1 cellular context compared by ENCODE assay signal in the genomic region with DNA sequence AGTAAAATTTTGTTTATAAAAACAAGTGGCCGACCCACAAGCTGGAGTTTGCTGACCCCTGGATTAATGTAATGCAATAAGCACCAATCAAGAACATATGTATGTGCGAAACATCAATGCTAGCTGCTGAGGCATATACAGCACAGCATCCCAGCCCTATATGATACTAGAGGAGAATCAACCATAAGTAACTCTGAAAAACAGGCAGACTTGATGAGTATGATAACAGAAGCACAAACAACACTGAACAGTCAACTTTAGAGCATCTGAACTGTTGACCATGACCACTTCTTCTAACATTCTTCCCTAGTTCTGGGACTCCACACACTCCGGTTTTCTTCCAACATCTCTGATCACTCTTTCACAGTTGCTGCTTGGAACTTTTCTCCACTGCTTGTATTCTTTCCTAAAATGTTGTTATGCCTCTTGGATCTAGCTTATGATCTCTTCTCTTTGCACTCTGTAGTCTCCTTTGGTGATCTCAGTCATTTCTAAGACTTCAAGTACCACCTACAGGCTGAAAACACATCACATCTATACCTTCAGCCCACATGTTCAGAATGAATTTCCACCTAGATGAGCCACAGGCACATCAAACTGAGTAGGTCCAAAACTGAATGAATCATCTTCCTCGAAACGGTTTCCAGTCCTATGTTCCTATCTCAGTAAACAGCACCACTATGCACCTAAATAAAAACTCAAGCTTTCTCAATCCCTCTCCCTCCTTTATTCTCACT.
TF ChIP-seq lines count a peak whose summit lies in the region.

No MANE protein-coding gene starts in this region.

TF ChIP-seq in HepG2, 621 proteins besides CTCF, POLR2A, EP300 and RAD21:
- TF ChIP-seq STAG1 (CRISPR knock-in tag; IDR thresholded peaks at IDR 0.05) (peak; percentile 55), ATF1 (CRISPR knock-in tag; IDR thresholded peaks at IDR 0.05) (0 out of 2 replicates have a peak, but pooled peaks have one; percentile 33), ZIK1 (CRISPR knock-in tag; IDR thresholded peaks at IDR 0.05; ENCODE audit: borderline replicate concordance, low read depth) (no peak)
